Comparison of ENCODE assay signal across 8 cellular contexts in genomic region chr1:77218477-77219165, GRCh38. TPM values are rescaled to one million over a fixed set of nuclear protein-coding genes. Genes with fewer than 3 reads are reported as not detected.
DNase-seq lines count a peak whose midpoint lies in the region; ATAC-seq, FAIRE-seq and TF ChIP-seq lines count a peak whose summit lies in the region.

No MANE protein-coding gene starts in this region.

- H3K27me3 ChIP-seq in lower lobe of right lung (ENCODE audit: low read depth) (no peaks in the 10 kb centered on the region), tibial artery (no peaks in the 10 kb centered on the region)

- no peaks in the 10 kb centered on the region for H3K27me3 Mint-ChIP-seq in T-helper 1 cell treated with Interleukin-12 subunit alpha and Interleukin-12 subunit beta and Interleukin-4 antibody, amounts not matched to agents 30 μg/mL and 1 μg/mL, for 36 hours (ENCODE audit: low read depth)
- no peaks in the 10 kb centered on the region for H3K27me3 Mint-ChIP-seq in central memory CD8-positive, alpha-beta T cell

- peak; percentile 37 for ATAC-seq in HG02763 (IDR thresholded peaks at IDR 0.05; ENCODE audit: unreplicated experiment)
- peak; percentile 44 for ATAC-seq in central memory CD8-positive, alpha-beta T cell (replicated peaks; ENCODE audit: extremely low read depth, poor library complexity, severe bottlenecking)
- ATAC-seq in lower lobe of right lung: peak; percentile 55 to 59

- H3K9me3 ChIP-seq in lower lobe of right lung (no peaks in the 10 kb centered on the region), tibial artery (no peaks in the 10 kb centered on the region)

- TF ChIP-seq CTCF in lower lobe of right lung (IDR thresholded peaks at IDR 0.05) (no peak), tibial artery (IDR thresholded peaks at IDR 0.05) (no peak)

- intact Hi-C loops in lower lobe of right lung (cut with DNase I) (no loop called here), tibial artery (cut with DNase I; ENCODE audit: low total_unique reads) (no loop called here)

- H3K27ac ChIP-seq in lower lobe of right lung (peak overlapping the region; percentile 84), tibial artery (peak overlapping the region; percentile 78 to 86)

- H3K4me1 ChIP-seq in lower lobe of right lung (peaks cover 14% of the 10 kb centered on the region), tibial artery (peaks cover 0 to 26% (median 0%) of the 10 kb centered on the region in 4 donors)

- H3K4me3 Mint-ChIP-seq in T-helper 1 cell treated with Interleukin-12 subunit alpha and Interleukin-12 subunit beta and Interleukin-4 antibody, amounts not matched to agents 30 μg/mL and 1 μg/mL, for 36 hours: peak overlapping the region; percentile 91
- H3K4me3 Mint-ChIP-seq in central memory CD8-positive, alpha-beta T cell: peak overlapping the region; percentile 91

- peak overlapping the region; percentile 89 for H3K27ac Mint-ChIP-seq in T-helper 1 cell treated with Interleukin-12 subunit alpha and Interleukin-12 subunit beta and Interleukin-4 antibody, amounts not matched to agents 30 μg/mL and 1 μg/mL, for 36 hours
- H3K27ac Mint-ChIP-seq in central memory CD8-positive, alpha-beta T cell (ENCODE audit: low read depth): peak overlapping the region; percentile 80

- no peaks in the 10 kb centered on the region for H3K36me3 ChIP-seq in lower lobe of right lung
- H3K36me3 ChIP-seq in tibial artery: no peaks in the 10 kb centered on the region

- no peaks in the 10 kb centered on the region for H3K9me3 Mint-ChIP-seq in T-helper 1 cell treated with Interleukin-12 subunit alpha and Interleukin-12 subunit beta and Interleukin-4 antibody, amounts not matched to agents 30 μg/mL and 1 μg/mL, for 36 hours
- no peaks in the 10 kb centered on the region for H3K9me3 Mint-ChIP-seq in central memory CD8-positive, alpha-beta T cell

- peaks cover 17% of the 10 kb centered on the region for H3K36me3 Mint-ChIP-seq in T-helper 1 cell treated with Interleukin-12 subunit alpha and Interleukin-12 subunit beta and Interleukin-4 antibody, amounts not matched to agents 30 μg/mL and 1 μg/mL, for 36 hours (ENCODE audit: low read depth)
- H3K36me3 Mint-ChIP-seq in central memory CD8-positive, alpha-beta T cell (ENCODE audit: insufficient read depth): peaks cover 15% of the 10 kb centered on the region

- H3K4me3 ChIP-seq in lower lobe of right lung (peak overlapping the region; percentile 71), tibial artery (peak overlapping the region; percentile 63 to 67)

- FAIRE-seq in HTR-8/SVneo (lab: Jason Lieb, UNC): no peak

- DNase-seq in T-helper 1 cell (no peak), NCI-H526 treated with DMSO at 0.1 percent for 48 hours (lab: John Stamatoyannopoulos, UW) (peak; percentile 51), lower lobe of right lung (no peak), tibial artery (no peak), HTR-8/SVneo (ENCODE audit: insufficient read length, low spot score) (no peak)
- no peak for DNase-seq in central memory CD8-positive, alpha-beta T cell (ENCODE audit: low spot score in 2 of 2)

- peaks cover 28% of the 10 kb centered on the region for H3K4me1 Mint-ChIP-seq in T-helper 1 cell treated with Interleukin-12 subunit alpha and Interleukin-12 subunit beta and Interleukin-4 antibody, amounts not matched to agents 30 μg/mL and 1 μg/mL, for 36 hours (ENCODE audit: low read depth)
- peaks cover 46% of the 10 kb centered on the region for H3K4me1 Mint-ChIP-seq in central memory CD8-positive, alpha-beta T cell

RNA-seq across cellular contexts. Expression of gene PIGK, which starts 0.6 kb away (rescaled TPM):
- total RNA-seq in lower lobe of right lung: 27.1 TPM
